ENCODE assay signal across 1 cellular context in the genomic region with DNA sequence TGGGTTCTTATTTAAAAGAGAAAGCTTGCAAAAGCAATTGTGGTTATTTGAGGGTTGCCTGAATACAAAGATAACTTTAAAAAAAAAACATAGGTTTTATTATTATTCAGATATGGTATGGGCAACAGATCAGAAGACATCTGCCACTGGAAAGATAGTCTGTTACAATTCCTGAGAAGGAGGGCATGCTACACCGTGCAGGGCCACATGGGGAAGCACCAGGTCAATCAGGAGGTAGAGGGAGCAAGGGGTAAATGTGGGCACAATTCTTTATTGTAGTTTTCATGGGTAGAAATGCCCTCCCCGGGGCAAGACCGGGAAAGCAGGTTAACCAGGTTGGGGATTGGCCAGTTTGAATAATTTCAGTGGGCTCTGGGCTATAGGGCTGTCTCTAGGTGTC.
TF ChIP-seq lines count a peak whose summit lies in the region.

No MANE protein-coding gene starts in this region.

TF ChIP-seq in GM23338, 12 proteins besides CTCF, POLR2A, EP300 and RAD21 (continued from another document):
- TF ChIP-seq, protein P1, sequence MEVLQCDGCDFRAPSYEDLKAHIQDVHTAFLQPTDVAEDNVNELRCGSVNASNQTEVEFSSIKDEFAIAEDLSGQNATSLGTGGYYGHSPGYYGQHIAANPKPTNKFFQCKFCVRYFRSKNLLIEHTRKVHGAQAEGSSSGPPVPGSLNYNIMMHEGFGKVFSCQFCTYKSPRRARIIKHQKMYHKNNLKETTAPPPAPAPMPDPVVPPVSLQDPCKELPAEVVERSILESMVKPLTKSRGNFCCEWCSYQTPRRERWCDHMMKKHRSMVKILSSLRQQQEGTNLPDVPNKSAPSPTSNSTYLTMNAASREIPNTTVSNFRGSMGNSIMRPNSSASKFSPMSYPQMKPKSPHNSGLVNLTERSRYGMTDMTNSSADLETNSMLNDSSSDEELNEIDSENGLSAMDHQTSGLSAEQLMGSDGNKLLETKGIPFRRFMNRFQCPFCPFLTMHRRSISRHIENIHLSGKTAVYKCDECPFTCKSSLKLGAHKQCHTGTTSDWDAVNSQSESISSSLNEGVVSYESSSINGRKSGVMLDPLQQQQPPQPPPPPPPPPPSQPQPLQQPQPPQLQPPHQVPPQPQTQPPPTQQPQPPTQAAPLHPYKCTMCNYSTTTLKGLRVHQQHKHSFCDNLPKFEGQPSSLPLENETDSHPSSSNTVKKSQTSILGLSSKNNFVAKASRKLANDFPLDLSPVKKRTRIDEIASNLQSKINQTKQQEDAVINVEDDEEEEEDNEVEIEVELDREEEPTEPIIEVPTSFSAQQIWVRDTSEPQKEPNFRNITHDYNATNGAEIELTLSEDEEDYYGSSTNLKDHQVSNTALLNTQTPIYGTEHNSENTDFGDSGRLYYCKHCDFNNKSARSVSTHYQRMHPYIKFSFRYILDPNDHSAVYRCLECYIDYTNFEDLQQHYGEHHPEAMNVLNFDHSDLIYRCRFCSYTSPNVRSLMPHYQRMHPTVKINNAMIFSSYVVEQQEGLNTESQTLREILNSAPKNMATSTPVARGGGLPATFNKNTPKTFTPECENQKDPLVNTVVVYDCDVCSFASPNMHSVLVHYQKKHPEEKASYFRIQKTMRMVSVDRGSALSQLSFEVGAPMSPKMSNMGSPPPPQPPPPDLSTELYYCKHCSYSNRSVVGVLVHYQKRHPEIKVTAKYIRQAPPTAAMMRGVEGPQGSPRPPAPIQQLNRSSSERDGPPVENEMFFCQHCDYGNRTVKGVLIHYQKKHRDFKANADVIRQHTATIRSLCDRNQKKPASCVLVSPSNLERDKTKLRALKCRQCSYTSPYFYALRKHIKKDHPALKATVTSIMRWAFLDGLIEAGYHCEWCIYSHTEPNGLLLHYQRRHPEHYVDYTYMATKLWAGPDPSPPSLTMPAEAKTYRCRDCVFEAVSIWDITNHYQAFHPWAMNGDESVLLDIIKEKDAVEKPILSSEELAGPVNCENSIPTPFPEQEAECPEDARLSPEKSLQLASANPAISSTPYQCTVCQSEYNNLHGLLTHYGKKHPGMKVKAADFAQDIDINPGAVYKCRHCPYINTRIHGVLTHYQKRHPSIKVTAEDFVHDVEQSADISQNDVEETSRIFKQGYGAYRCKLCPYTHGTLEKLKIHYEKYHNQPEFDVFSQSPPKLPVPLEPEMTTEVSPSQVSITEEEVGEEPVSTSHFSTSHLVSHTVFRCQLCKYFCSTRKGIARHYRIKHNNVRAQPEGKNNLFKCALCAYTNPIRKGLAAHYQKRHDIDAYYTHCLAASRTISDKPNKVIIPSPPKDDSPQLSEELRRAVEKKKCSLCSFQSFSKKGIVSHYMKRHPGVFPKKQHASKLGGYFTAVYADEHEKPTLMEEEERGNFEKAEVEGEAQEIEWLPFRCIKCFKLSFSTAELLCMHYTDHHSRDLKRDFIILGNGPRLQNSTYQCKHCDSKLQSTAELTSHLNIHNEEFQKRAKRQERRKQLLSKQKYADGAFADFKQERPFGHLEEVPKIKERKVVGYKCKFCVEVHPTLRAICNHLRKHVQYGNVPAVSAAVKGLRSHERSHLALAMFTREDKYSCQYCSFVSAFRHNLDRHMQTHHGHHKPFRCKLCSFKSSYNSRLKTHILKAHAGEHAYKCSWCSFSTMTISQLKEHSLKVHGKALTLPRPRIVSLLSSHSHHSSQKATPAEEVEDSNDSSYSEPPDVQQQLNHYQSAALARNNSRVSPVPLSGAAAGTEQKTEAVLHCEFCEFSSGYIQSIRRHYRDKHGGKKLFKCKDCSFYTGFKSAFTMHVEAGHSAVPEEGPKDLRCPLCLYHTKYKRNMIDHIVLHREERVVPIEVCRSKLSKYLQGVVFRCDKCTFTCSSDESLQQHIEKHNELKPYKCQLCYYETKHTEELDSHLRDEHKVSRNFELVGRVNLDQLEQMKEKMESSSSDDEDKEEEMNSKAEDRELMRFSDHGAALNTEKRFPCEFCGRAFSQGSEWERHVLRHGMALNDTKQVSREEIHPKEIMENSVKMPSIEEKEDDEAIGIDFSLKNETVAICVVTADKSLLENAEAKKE (CRISPR knock-in tag; IDR thresholded peaks at IDR 0.05): no peak
- TF ChIP-seq, protein P2, sequence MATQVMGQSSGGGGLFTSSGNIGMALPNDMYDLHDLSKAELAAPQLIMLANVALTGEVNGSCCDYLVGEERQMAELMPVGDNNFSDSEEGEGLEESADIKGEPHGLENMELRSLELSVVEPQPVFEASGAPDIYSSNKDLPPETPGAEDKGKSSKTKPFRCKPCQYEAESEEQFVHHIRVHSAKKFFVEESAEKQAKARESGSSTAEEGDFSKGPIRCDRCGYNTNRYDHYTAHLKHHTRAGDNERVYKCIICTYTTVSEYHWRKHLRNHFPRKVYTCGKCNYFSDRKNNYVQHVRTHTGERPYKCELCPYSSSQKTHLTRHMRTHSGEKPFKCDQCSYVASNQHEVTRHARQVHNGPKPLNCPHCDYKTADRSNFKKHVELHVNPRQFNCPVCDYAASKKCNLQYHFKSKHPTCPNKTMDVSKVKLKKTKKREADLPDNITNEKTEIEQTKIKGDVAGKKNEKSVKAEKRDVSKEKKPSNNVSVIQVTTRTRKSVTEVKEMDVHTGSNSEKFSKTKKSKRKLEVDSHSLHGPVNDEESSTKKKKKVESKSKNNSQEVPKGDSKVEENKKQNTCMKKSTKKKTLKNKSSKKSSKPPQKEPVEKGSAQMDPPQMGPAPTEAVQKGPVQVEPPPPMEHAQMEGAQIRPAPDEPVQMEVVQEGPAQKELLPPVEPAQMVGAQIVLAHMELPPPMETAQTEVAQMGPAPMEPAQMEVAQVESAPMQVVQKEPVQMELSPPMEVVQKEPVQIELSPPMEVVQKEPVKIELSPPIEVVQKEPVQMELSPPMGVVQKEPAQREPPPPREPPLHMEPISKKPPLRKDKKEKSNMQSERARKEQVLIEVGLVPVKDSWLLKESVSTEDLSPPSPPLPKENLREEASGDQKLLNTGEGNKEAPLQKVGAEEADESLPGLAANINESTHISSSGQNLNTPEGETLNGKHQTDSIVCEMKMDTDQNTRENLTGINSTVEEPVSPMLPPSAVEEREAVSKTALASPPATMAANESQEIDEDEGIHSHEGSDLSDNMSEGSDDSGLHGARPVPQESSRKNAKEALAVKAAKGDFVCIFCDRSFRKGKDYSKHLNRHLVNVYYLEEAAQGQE (IDR thresholded peaks at IDR 0.05; ENCODE audit: unreplicated experiment): no peak
- TF ChIP-seq ZNF114 (CRISPR knock-in tag; IDR thresholded peaks at IDR 0.05): no peak
- TF ChIP-seq, protein P3, sequence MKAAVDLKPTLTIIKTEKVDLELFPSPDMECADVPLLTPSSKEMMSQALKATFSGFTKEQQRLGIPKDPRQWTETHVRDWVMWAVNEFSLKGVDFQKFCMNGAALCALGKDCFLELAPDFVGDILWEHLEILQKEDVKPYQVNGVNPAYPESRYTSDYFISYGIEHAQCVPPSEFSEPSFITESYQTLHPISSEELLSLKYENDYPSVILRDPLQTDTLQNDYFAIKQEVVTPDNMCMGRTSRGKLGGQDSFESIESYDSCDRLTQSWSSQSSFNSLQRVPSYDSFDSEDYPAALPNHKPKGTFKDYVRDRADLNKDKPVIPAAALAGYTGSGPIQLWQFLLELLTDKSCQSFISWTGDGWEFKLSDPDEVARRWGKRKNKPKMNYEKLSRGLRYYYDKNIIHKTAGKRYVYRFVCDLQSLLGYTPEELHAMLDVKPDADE (IDR thresholded peaks at IDR 0.05): no peak
